In the genomic region with DNA sequence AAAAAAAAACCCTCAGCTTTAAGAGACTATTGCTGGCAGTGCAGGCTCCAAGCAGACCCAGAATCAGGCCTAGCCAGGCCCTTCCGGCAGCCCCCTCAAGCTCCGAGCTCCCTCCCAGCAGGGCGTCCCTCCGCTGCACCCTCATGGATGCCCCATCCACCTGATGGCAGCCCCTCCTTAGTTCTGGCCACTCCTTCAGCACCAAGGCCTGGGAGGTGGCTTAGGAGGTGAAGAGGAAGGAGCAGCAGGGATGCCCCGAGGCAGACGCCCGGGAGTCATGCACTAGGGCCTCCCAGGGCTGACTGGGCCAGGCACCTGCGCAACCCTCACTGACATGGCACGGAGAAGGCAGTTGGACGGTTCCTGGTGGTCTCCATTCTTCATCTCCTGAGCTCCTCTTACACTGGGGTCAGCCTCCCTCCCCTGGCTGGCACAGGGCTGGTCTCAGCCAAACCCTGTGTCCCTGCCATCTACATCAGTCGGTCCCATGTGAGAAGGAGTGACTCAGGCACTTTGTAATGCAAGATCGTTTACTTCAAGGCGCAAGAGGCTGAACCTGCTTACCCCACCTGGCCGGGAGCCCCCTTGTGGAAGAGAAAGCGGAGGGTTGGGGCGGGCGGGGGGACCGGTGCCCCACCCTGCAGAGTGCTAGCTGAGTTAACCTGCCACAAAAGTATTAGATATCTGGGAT, we compare ENCODE assay signal across 10 cellular contexts. TPM values are rescaled to one million over a fixed set of nuclear protein-coding genes. Genes with fewer than 3 reads are reported as not detected.
DNase-seq lines count a peak whose midpoint lies in the region; ATAC-seq and TF ChIP-seq lines count a peak whose summit lies in the region.
"Had no signal": no experiment of that assay in that cellular context is flagged by ENCODE, and none has a peak within 500 bp of the region (broad histone marks: within the 10 kb centered on the region; RNA-seq: fewer than 3 reads in every experiment).

No MANE protein-coding gene starts in this region.

- no peaks in the 10 kb centered on the region for H3K9me3 ChIP-seq in BLaER1 treated with 17β-estradiol and CSF1 and Interleukin-3, amounts not matched to agents 10 nM and 100 nM (replicated peaks in 1 of 11)
- no peaks in the 10 kb centered on the region for H3K9me3 ChIP-seq in Panc1 (ENCODE audit: control insufficient read depth, insufficient read depth, low read depth, low read length)
- H3K9me3 ChIP-seq: upper lobe of left lung had no signal

- H3K4me3 ChIP-seq in BLaER1 treated with 17β-estradiol and CSF1 and Interleukin-3, amounts not matched to agents 10 nM and 100 nM, result no peak overlapping the region
- H3K4me3 ChIP-seq in Panc1 (ENCODE audit: low read depth in 2 of 2, low read length in 2 of 2), result no peak overlapping the region
- H3K4me3 ChIP-seq: upper lobe of left lung had no signal

- intact Hi-C loops in Panc1 (cut with micrococcal nuclease; ENCODE audit: unreplicated experiment), result no loop called here

- no peaks in the 10 kb centered on the region for H3K36me3 ChIP-seq in BLaER1 treated with 17β-estradiol and CSF1 and Interleukin-3, amounts not matched to agents 10 nM and 100 nM
- no peaks in the 10 kb centered on the region for H3K36me3 ChIP-seq in Panc1 (ENCODE audit: control insufficient read depth, insufficient read depth, low read length)
- H3K36me3 ChIP-seq: upper lobe of left lung had no signal

- no peak overlapping the region for H3K4me3 Mint-ChIP-seq in mesothelial cell of epicardium
- H3K4me3 Mint-ChIP-seq in activated CD4-positive, alpha-beta memory T cell treated with anti-CD3 and anti-CD28 coated beads, Interleukin-2, amount 10 ng/mL, durations not matched to agents 7 days and 5 days, result no peak overlapping the region

- CTCF ChIA-PET in Panc1 (lab: Charles Lee), result no interaction called here
- CTCF ChIA-PET in activated CD4-positive, alpha-beta memory T cell treated with anti-CD3 and anti-CD28 coated beads, Interleukin-2, amount 10 ng/mL, durations not matched to agents 7 days and 5 days (lab: Charles Lee), result no interaction called here

- POLR2A ChIA-PET in Panc1 (lab: Charles Lee), result interaction anchor here (0.7 kb wide), 1 partner anchor 53 kb away, joined by 4 read pairs; no protein-coding TSS in a partner anchor
- POLR2A ChIA-PET in activated CD4-positive, alpha-beta memory T cell treated with anti-CD3 and anti-CD28 coated beads, Interleukin-2, amount 10 ng/mL, durations not matched to agents 7 days and 5 days (lab: Charles Lee), result no interaction called here

- no peaks in the 10 kb centered on the region for H3K36me3 Mint-ChIP-seq in mesothelial cell of epicardium
- H3K36me3 Mint-ChIP-seq in activated CD4-positive, alpha-beta memory T cell treated with anti-CD3 and anti-CD28 coated beads, Interleukin-2, amount 10 ng/mL, durations not matched to agents 7 days and 5 days (ENCODE audit: low read depth), result no peaks in the 10 kb centered on the region

- DNase-seq in Panc1 (ENCODE audit: low read depth, low spot score), result no peak
- DNase-seq in mesothelial cell of epicardium (ENCODE audit: low spot score in 2 of 2, unreplicated experiment in 2 of 2), result no peak
- no peak for DNase-seq in GF-D8 (lab: John Stamatoyannopoulos, UW)
- no peak for DNase-seq in DMS153 (lab: John Stamatoyannopoulos, UW)
- DNase-seq in activated CD4-positive, alpha-beta memory T cell treated with anti-CD3 and anti-CD28 coated beads, Interleukin-2, amount 10 ng/mL, durations not matched to agents 7 days and 5 days, result no peak
- DNase-seq in NCI-H2081 treated with DMSO at 0.1 percent for 48 hours (lab: John Stamatoyannopoulos, UW), result no peak
- DNase-seq: NCI-H1436 treated with DMSO at 0.1 percent for 48 hours, upper lobe of left lung had no signal

- no TSS peak for BruUV-seq in Panc1 (replicated peaks; lab: Mats Ljungman, UMichigan)

- peak overlapping the region; percentile 59 for H3K27ac Mint-ChIP-seq in mesothelial cell of epicardium
- H3K27ac Mint-ChIP-seq in activated CD4-positive, alpha-beta memory T cell treated with anti-CD3 and anti-CD28 coated beads, Interleukin-2, amount 10 ng/mL, durations not matched to agents 7 days and 5 days, result no peak overlapping the region

- H3K27me3 Mint-ChIP-seq in mesothelial cell of epicardium (ENCODE audit: low read depth), result no peaks in the 10 kb centered on the region
- H3K27me3 Mint-ChIP-seq in activated CD4-positive, alpha-beta memory T cell treated with anti-CD3 and anti-CD28 coated beads, Interleukin-2, amount 10 ng/mL, durations not matched to agents 7 days and 5 days, result peaks cover under 1% of the 10 kb centered on the region

- peaks cover 24 to 65% (median 48%) of the 10 kb centered on the region in 10 experiments for H3K4me1 ChIP-seq in BLaER1 treated with 17β-estradiol and CSF1 and Interleukin-3, amounts not matched to agents 10 nM and 100 nM
- H3K4me1 ChIP-seq in Panc1 (ENCODE audit: control insufficient read depth, insufficient read depth, low read length), result no peaks in the 10 kb centered on the region
- H3K4me1 ChIP-seq: upper lobe of left lung had no signal

- H3K4me1 Mint-ChIP-seq in mesothelial cell of epicardium, result peaks cover 42% of the 10 kb centered on the region
- H3K4me1 Mint-ChIP-seq in activated CD4-positive, alpha-beta memory T cell treated with anti-CD3 and anti-CD28 coated beads, Interleukin-2, amount 10 ng/mL, durations not matched to agents 7 days and 5 days, result no peaks in the 10 kb centered on the region

- in situ Hi-C loops in Panc1 (cut with HindIII; ENCODE audit: low pct_unique_long_range_greater_than_20kb, low sequenced_read_pairs), result no loop called here

- no peak for TF ChIP-seq CTCF in Panc1 (IDR thresholded peaks at IDR 0.05)
- TF ChIP-seq CTCF in mesothelial cell of epicardium (IDR thresholded peaks at IDR 0.05; ENCODE audit: unreplicated experiment), result no peak

- no peaks in the 10 kb centered on the region; a peak in 1 of 22 replicates for H4K20me1 ChIP-seq in BLaER1 treated with 17β-estradiol and CSF1 and Interleukin-3, amounts not matched to agents 10 nM and 100 nM

- H3K9me3 Mint-ChIP-seq in mesothelial cell of epicardium, result no peaks in the 10 kb centered on the region
- no peaks in the 10 kb centered on the region for H3K9me3 Mint-ChIP-seq in activated CD4-positive, alpha-beta memory T cell treated with anti-CD3 and anti-CD28 coated beads, Interleukin-2, amount 10 ng/mL, durations not matched to agents 7 days and 5 days

- peak overlapping the region; percentile 62 to 82 (median 71) for H3K4me2 ChIP-seq in BLaER1 treated with 17β-estradiol and CSF1 and Interleukin-3, amounts not matched to agents 10 nM and 100 nM

- H3K27ac ChIP-seq in BLaER1 treated with 17β-estradiol and CSF1 and Interleukin-3, amounts not matched to agents 10 nM and 100 nM, result 0 out of 22 replicates have a peak overlapping the region, but pooled peaks of 1 of the 11 experiments have one; percentile 9
- H3K27ac ChIP-seq in Panc1 (ENCODE audit: low read length), result no peak overlapping the region
- H3K27ac ChIP-seq: upper lobe of left lung had no signal

- no peak overlapping the region for H3K9ac ChIP-seq in BLaER1 treated with 17β-estradiol and CSF1 and Interleukin-3, amounts not matched to agents 10 nM and 100 nM

- ATAC-seq in GM19351 (IDR thresholded peaks at IDR 0.05; ENCODE audit: unreplicated experiment), result peak; percentile 36
- ATAC-seq in Panc1, result peak; percentile 39; the same call in 1 of the 2 replicates

- H3K27me3 ChIP-seq in BLaER1 treated with 17β-estradiol and CSF1 and Interleukin-3, amounts not matched to agents 10 nM and 100 nM, result no peaks in the 10 kb centered on the region
- no peaks in the 10 kb centered on the region for H3K27me3 ChIP-seq in Panc1 (ENCODE audit: control insufficient read depth, insufficient read depth, low read length)
- H3K27me3 ChIP-seq: upper lobe of left lung had no signal

RNA-seq across cellular contexts. Expression of a gene that starts 53.5 kb away (rescaled TPM):
- total RNA-seq in Panc1 (2021; ENCODE audit: unreplicated experiment), result 2.1 TPM
- polyA plus RNA-seq in Panc1 (2012; ENCODE audit: insufficient read length), result 2.1 TPM
- total RNA-seq in mesothelial cell of epicardium, result 231 to 240 TPM (median 239 TPM) in 3 replicates
- 100 to 1,000 TPM; 299 to 324 TPM for total RNA-seq in activated CD4-positive, alpha-beta memory T cell treated with anti-CD3 and anti-CD28 coated beads, Interleukin-2, amount 10 ng/mL, durations not matched to agents 7 days and 5 days

Comparison
In these comparisons a context has a peak if more than half of its experiments do, and no peak if none do; other contexts are left out.
1. RNA of a gene that starts 53.5 kb away (total RNA-seq): 299 to 324 TPM in activated CD4-positive, alpha-beta memory T cell treated with anti-CD3 and anti-CD28 coated beads, Interleukin-2, amount 10 ng/mL, durations not matched to agents 7 days and 5 days and 231 to 240 TPM in mesothelial cell of epicardium; 2.1 TPM in Panc1 (single experiment); every median in the first group is over 10 times any median in the second.